ENCODE assay signal across 1 cellular context in genomic region chr1:62327360-62328051, GRCh38.
TF ChIP-seq lines count a peak whose summit lies in the region.

No MANE protein-coding gene starts in this region.

TF ChIP-seq in HepG2, 621 proteins besides CTCF, POLR2A, EP300 and RAD21 (continued from another document and continues in another):
- peak; percentile 71 for TF ChIP-seq ARID4A (CRISPR knock-in tag; IDR thresholded peaks at IDR 0.05; ENCODE audit: borderline replicate concordance)
- peak; percentile 53; the same call in 1 of the 2 replicates for TF ChIP-seq KDM5B (CRISPR knock-in tag; IDR thresholded peaks at IDR 0.05; ENCODE audit: borderline replicate concordance)
- TF ChIP-seq ZNF816 (CRISPR knock-in tag; IDR thresholded peaks at IDR 0.05; ENCODE audit: borderline replicate concordance): no peak
- no peak for TF ChIP-seq ADNP (CRISPR knock-in tag; IDR thresholded peaks at IDR 0.05)
- peak; percentile 21; the same call in 1 of the 2 replicates for TF ChIP-seq ZMYM4 (CRISPR knock-in tag; IDR thresholded peaks at IDR 0.05)
- no peak for TF ChIP-seq ZBTB46 (CRISPR knock-in tag; IDR thresholded peaks at IDR 0.05; ENCODE audit: borderline replicate concordance)
- no peak for TF ChIP-seq ZBTB1 (CRISPR knock-in tag; IDR thresholded peaks at IDR 0.05; ENCODE audit: borderline replicate concordance)
- TF ChIP-seq TRIM22 (IDR thresholded peaks at IDR 0.05): no peak
- TF ChIP-seq ZNF263 (CRISPR knock-in tag; IDR thresholded peaks at IDR 0.05): 0 out of 2 replicates have a peak, but pooled peaks have one; percentile 10
- no peak for TF ChIP-seq ZNF224 (CRISPR knock-in tag; IDR thresholded peaks at IDR 0.05)
- no peak for TF ChIP-seq DR1 (CRISPR knock-in tag; IDR thresholded peaks at IDR 0.05)
- peak; percentile 44; the same call in 1 of the 2 replicates for TF ChIP-seq ZFY (CRISPR knock-in tag; IDR thresholded peaks at IDR 0.05)
- no peak for TF ChIP-seq ZNF720 (CRISPR knock-in tag; IDR thresholded peaks at IDR 0.05)
- TF ChIP-seq EED (CRISPR knock-in tag; IDR thresholded peaks at IDR 0.05): no peak
- no peak for TF ChIP-seq TBX3 (IDR thresholded peaks at IDR 0.05; ENCODE audit: borderline replicate concordance)
- no peak for TF ChIP-seq ZNF280D (CRISPR knock-in tag; IDR thresholded peaks at IDR 0.05)
- no peak for TF ChIP-seq SALL2 (CRISPR knock-in tag; IDR thresholded peaks at IDR 0.05)
- no peak for TF ChIP-seq ZBED4 (CRISPR knock-in tag; IDR thresholded peaks at IDR 0.05; ENCODE audit: borderline replicate concordance)
- no peak for TF ChIP-seq ZBTB26 (CRISPR knock-in tag; IDR thresholded peaks at IDR 0.05; ENCODE audit: borderline replicate concordance)
- TF ChIP-seq FOXO4 (CRISPR knock-in tag; conservative IDR thresholded peaks at IDR 0.05): no peak
- TF ChIP-seq SIX1 (CRISPR knock-in tag; IDR thresholded peaks at IDR 0.05; ENCODE audit: borderline replicate concordance): no peak
- TF ChIP-seq SSRP1 (CRISPR knock-in tag; IDR thresholded peaks at IDR 0.05): no peak
- TF ChIP-seq ZBTB42 (CRISPR knock-in tag; IDR thresholded peaks at IDR 0.05): no peak
- no peak for TF ChIP-seq ZNF136 (CRISPR knock-in tag; IDR thresholded peaks at IDR 0.05; ENCODE audit: low read depth)
- 0 out of 2 replicates have a peak, but pooled peaks have one; percentile 29 for TF ChIP-seq ZNF510 (CRISPR knock-in tag; IDR thresholded peaks at IDR 0.05; ENCODE audit: low read depth)
- no peak for TF ChIP-seq ZNF430 (CRISPR knock-in tag; IDR thresholded peaks at IDR 0.05)
- no peak for TF ChIP-seq ZNF639 (CRISPR knock-in tag; conservative IDR thresholded peaks at IDR 0.05)
- peak; percentile 84; the same call in 1 of the 2 replicates for TF ChIP-seq ZNF782 (CRISPR knock-in tag; IDR thresholded peaks at IDR 0.05; ENCODE audit: borderline replicate concordance)
- no peak for TF ChIP-seq ZKSCAN5 (CRISPR knock-in tag; IDR thresholded peaks at IDR 0.05)
- TF ChIP-seq ARHGAP35 (CRISPR knock-in tag; IDR thresholded peaks at IDR 0.05; ENCODE audit: borderline replicate concordance): no peak
- no peak for TF ChIP-seq ZBTB21 (CRISPR knock-in tag; IDR thresholded peaks at IDR 0.05)
- no peak for TF ChIP-seq KAT8 (CRISPR knock-in tag; IDR thresholded peaks at IDR 0.05)
- no peak for TF ChIP-seq MLX (CRISPR knock-in tag; IDR thresholded peaks at IDR 0.05)
- TF ChIP-seq GFI1 (CRISPR knock-in tag; IDR thresholded peaks at IDR 0.05; ENCODE audit: borderline replicate concordance): no peak
- TF ChIP-seq NR1H2 (CRISPR knock-in tag; IDR thresholded peaks at IDR 0.05; ENCODE audit: borderline replicate concordance, low read depth): no peak
- no peak for TF ChIP-seq ZFP62 (CRISPR knock-in tag; IDR thresholded peaks at IDR 0.05)
- no peak for TF ChIP-seq XRCC5 (optimal IDR thresholded peaks at IDR 0.05; ENCODE audit: low read length)
- no peak for TF ChIP-seq ZNF503 (CRISPR knock-in tag; IDR thresholded peaks at IDR 0.05)
- no peak for TF ChIP-seq HIVEP1 (CRISPR knock-in tag; IDR thresholded peaks at IDR 0.05)
- no peak for TF ChIP-seq SIX4 (CRISPR knock-in tag; IDR thresholded peaks at IDR 0.05)
- no peak for TF ChIP-seq HCFC1 (IDR thresholded peaks at IDR 0.05; ENCODE audit: low read depth, low read length)
- no peak for TF ChIP-seq ZNF562 (CRISPR knock-in tag; IDR thresholded peaks at IDR 0.05; ENCODE audit: borderline replicate concordance)
